18 cellular contexts compared by ENCODE assay signal in the genomic region with DNA sequence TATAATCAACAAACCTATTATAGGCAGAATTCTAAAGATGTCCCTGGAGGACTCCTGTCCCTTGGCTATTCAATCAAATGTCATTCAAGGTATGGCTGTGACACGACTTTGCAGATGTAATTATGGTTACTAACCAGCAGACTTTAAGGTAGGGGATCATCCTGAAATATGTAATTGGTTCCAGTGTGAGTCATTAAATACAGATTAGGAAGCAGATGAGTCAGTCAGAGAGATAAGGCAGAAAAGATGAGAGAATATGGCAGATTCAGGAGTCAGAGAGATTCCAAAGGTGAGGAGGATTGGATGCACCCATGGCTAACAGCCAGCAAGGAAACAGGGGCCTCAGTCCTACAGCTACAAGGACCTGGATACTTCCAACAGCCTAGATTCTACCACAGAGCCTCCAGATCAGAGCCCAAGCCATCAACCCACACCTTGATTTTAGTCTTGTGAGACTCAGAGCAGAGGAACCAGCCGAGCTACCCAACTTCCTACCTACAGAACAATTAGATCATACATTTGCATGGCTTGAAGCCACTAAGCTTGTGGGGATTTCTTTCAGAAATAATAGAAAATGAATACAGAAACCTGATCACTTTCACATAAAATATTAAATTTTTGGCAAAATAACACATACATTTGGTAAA. TPM values are rescaled to one million over a fixed set of nuclear protein-coding genes. Genes with fewer than 3 reads are reported as not detected.
DNase-seq lines count a peak whose midpoint lies in the region; ATAC-seq and TF ChIP-seq lines count a peak whose summit lies in the region.
"Had no signal": no experiment of that assay in that cellular context is flagged by ENCODE, and none has a peak within 500 bp of the region (broad histone marks: within the 10 kb centered on the region; RNA-seq: fewer than 3 reads in every experiment).

No MANE protein-coding gene starts in this region.

- no peaks in the 10 kb centered on the region for H3K36me3 Mint-ChIP-seq in activated T-helper 17 cell treated with anti-CD3 and anti-CD28 coated beads, Interleukin-2, amount 50 U/mL, for 72 hours (ENCODE audit: low read depth)
- peaks cover 0 to 4% (median 0%) of the 10 kb centered on the region in 3 donors for H3K36me3 Mint-ChIP-seq in immature natural killer cell
- H3K36me3 Mint-ChIP-seq: CD14-positive monocyte had no signal

- no peak for TF ChIP-seq EP300 in esophagus muscularis mucosa (IDR thresholded peaks at IDR 0.05)

- no peaks in the 10 kb centered on the region for H3K4me1 Mint-ChIP-seq in activated T-helper 17 cell treated with anti-CD3 and anti-CD28 coated beads, Interleukin-2, amount 50 U/mL, for 72 hours
- no peaks in the 10 kb centered on the region for H3K4me1 Mint-ChIP-seq in immature natural killer cell

- TF ChIP-seq CTCF in HCT116 (IDR thresholded peaks at IDR 0.05 in 2 of 3, conservative IDR thresholded peaks at IDR 0.05 in 1 of 3; ENCODE audit: borderline replicate concordance in 1 of 3, insufficient read depth in 1 of 3, low read depth in 2 of 3, low read length in 2 of 3), result no peak
- TF ChIP-seq CTCF in esophagus muscularis mucosa (IDR thresholded peaks at IDR 0.05), result no peak
- TF ChIP-seq CTCF in psoas muscle (IDR thresholded peaks at IDR 0.05), result no peak

- no peak overlapping the region for H3K9ac ChIP-seq in HCT116 (ENCODE audit: low read length)

- H3K4me2 ChIP-seq in HCT116 (ENCODE audit: low read length), result peak overlapping the region; percentile 8

- no peaks in the 10 kb centered on the region for H3K27me3 ChIP-seq in HCT116 (ENCODE audit: insufficient read depth, low read length)
- H3K27me3 ChIP-seq in esophagus muscularis mucosa, result no peaks in the 10 kb centered on the region
- H3K27me3 ChIP-seq in psoas muscle (ENCODE audit: insufficient read depth in 3 of 3, low read length in 2 of 3), result peaks cover 0 to 1% (median 0%) of the 10 kb centered on the region in 3 donors

- H3K27ac Mint-ChIP-seq in activated T-helper 17 cell treated with anti-CD3 and anti-CD28 coated beads, Interleukin-2, amount 50 U/mL, for 72 hours, result no peak overlapping the region
- no peak overlapping the region for H3K27ac Mint-ChIP-seq in immature natural killer cell
- H3K27ac Mint-ChIP-seq: CD14-positive monocyte had no signal

- CTCF ChIA-PET in HCT116 (lab: Charles Lee), result interaction anchor here (1.0 to 1.4 kb wide), 2 partner anchors 14 to 32 kb away, joined by 3 read pairs; no protein-coding TSS in a partner anchor

- TF ChIP-seq RAD21 in HCT116 (IDR thresholded peaks at IDR 0.05; ENCODE audit: low read depth), result no peak

- H3K79me2 ChIP-seq in HCT116 (ENCODE audit: insufficient read depth, low read length), result no peaks in the 10 kb centered on the region

- H3K4me1 ChIP-seq in HCT116 (ENCODE audit: control insufficient read depth in 1 of 2, insufficient read depth in 2 of 2, low read length in 2 of 2), result peaks cover 0 to 14% of the 10 kb centered on the region in 2 experiments; a peak in 2 of 4 replicates
- peaks cover 0 to 9% (median 2%) of the 10 kb centered on the region in 4 donors for H3K4me1 ChIP-seq in esophagus muscularis mucosa
- no peaks in the 10 kb centered on the region for H3K4me1 ChIP-seq in psoas muscle

- peaks cover 16% of the 10 kb centered on the region for H3K27me3 Mint-ChIP-seq in activated T-helper 17 cell treated with anti-CD3 and anti-CD28 coated beads, Interleukin-2, amount 50 U/mL, for 72 hours
- H3K27me3 Mint-ChIP-seq in immature natural killer cell (ENCODE audit: low read depth in 3 of 3), result peaks cover 2 to 7% (median 7%) of the 10 kb centered on the region in 3 donors

- no peaks in the 10 kb centered on the region for H4K20me1 ChIP-seq in HCT116 (ENCODE audit: insufficient read depth)

- POLR2A ChIA-PET in HCT116 (lab: Charles Lee), result no interaction called here

- no peaks in the 10 kb centered on the region for H3K9me3 ChIP-seq in HCT116 (ENCODE audit: control insufficient read depth in 1 of 2, insufficient read depth in 1 of 2, low read depth in 1 of 2, low read length in 2 of 2)
- peaks cover 0 to 8% (median 2%) of the 10 kb centered on the region in 4 donors for H3K9me3 ChIP-seq in esophagus muscularis mucosa
- no peaks in the 10 kb centered on the region for H3K9me3 ChIP-seq in psoas muscle

- H3K36me3 ChIP-seq in HCT116 (ENCODE audit: control insufficient read depth in 1 of 2, insufficient read depth in 2 of 2, low read length in 2 of 2), result no peaks in the 10 kb centered on the region
- no peaks in the 10 kb centered on the region for H3K36me3 ChIP-seq in esophagus muscularis mucosa
- H3K36me3 ChIP-seq in psoas muscle (ENCODE audit: insufficient read depth in 1 of 2, low read depth in 1 of 2), result no peaks in the 10 kb centered on the region

- H3K4me3 ChIP-seq in HCT116 (replicated peaks in 1 of 2; ENCODE audit: low read depth in 1 of 2, low read length in 2 of 2) (no peak overlapping the region), esophagus muscularis mucosa (no peak overlapping the region), psoas muscle (no peak overlapping the region)

- H3K9me3 Mint-ChIP-seq in activated T-helper 17 cell treated with anti-CD3 and anti-CD28 coated beads, Interleukin-2, amount 50 U/mL, for 72 hours, result peaks cover 14% of the 10 kb centered on the region
- H3K9me3 Mint-ChIP-seq in immature natural killer cell, result peaks cover 0 to 16% (median 9%) of the 10 kb centered on the region in 6 donors

- H3K9me2 ChIP-seq in HCT116 (ENCODE audit: insufficient read depth), result no peaks in the 10 kb centered on the region

- BruUV-seq in HCT116 (replicated peaks; lab: Mats Ljungman, UMichigan), result no TSS peak

- TF ChIP-seq POLR2A in HCT116 (IDR thresholded peaks at IDR 0.05; ENCODE audit: borderline replicate concordance, extremely low read depth, insufficient read depth, insufficient read length) (no peak), esophagus muscularis mucosa (IDR thresholded peaks at IDR 0.05; ENCODE audit: low read depth) (no peak)

- H3K4me3 Mint-ChIP-seq in activated T-helper 17 cell treated with anti-CD3 and anti-CD28 coated beads, Interleukin-2, amount 50 U/mL, for 72 hours, result no peak overlapping the region
- no peak overlapping the region for H3K4me3 Mint-ChIP-seq in immature natural killer cell
- H3K4me3 Mint-ChIP-seq: CD14-positive monocyte had no signal

- WGBS in esophagus muscularis mucosa, result 73% methylated on average over 2 of the region's 2 CpGs
- WGBS in psoas muscle, 3 donors, result 63 to 73% (median 72%) methylated on average over 2 of the region's 2 CpGs

- DNase-seq in A172 (ENCODE audit: low spot score) (peak; percentile 47), HCT116 (ENCODE audit: low read depth, low spot score) (no peak), esophagus muscularis mucosa (ENCODE audit: extremely low spot score) (peak; percentile 47), immature natural killer cell (no peak), SK-N-DZ (ENCODE audit: low spot score) (no peak), psoas muscle (no peak)
- DNase-seq: GDM1, H7, NCI-H1105 treated with DMSO at 0.1 percent for 48 hours, NCI-H1694 treated with DMSO at 0.1 percent for 48 hours, NCI-H2107, NCI-H510A treated with DMSO at 0.1 percent for 48 hours, NCI-H774, SHP77 had no signal

- intact Hi-C loops in HCT116 (cut with micrococcal nuclease), result no loop called here
- intact Hi-C loops in esophagus muscularis mucosa (cut with DNase I), result no loop called here
- intact Hi-C loops in psoas muscle (cut with DNase I), result no loop called here

- no peak overlapping the region for H3K27ac ChIP-seq in HCT116 (ENCODE audit: low read depth, low read length)
- H3K27ac ChIP-seq in esophagus muscularis mucosa (replicated peaks in 1 of 4), result no peak overlapping the region
- no peak overlapping the region for H3K27ac ChIP-seq in psoas muscle
- H3K27ac ChIP-seq: HL-60 had no signal

- no peak overlapping the region for H2AFZ ChIP-seq in HCT116 (ENCODE audit: low read depth, low read length, poor library complexity, severe bottlenecking)

- RAD21 ChIA-PET in HCT116 (lab: Charles Lee; ENCODE audit: low non-redundant PET in 1 of 2, low total read pairs in 2 of 2, uncharacterized antibody in 2 of 2, unreplicated experiment in 2 of 2), result no interaction called here

- ATAC-seq in HCT116 (no peak), psoas muscle (no peak)
- peak; percentile 34 for ATAC-seq in activated T-helper 17 cell treated with anti-CD3 and anti-CD28 coated beads, Interleukin-2, amount 50 U/mL, for 72 hours (replicated peaks)

RNA-seq across cellular contexts. Expression of gene PROM2, which starts 11.2 kb away (rescaled TPM):
- 0.31 and 1.3 TPM in 2 replicates for total RNA-seq in A172 (2014; rRNA removed; shearing (Covaris generic))
- total RNA-seq in HCT116 (2021; ENCODE audit: unreplicated experiment), result 11.9 TPM
- 10.3 and 12.2 TPM in 2 replicates for polyA plus RNA-seq in HCT116 (2012)
- under 1 TPM; 0.90 to 0.91 TPM for total RNA-seq in activated T-helper 17 cell treated with anti-CD3 and anti-CD28 coated beads, Interleukin-2, amount 50 U/mL, for 72 hours
- total RNA-seq in esophagus muscularis mucosa, result 1 to 10 TPM in 3 of 4 donors, under 1 TPM in 1; 0.50 to 3.2 (median 2.1) TPM
- not detected for polyA plus RNA-seq in immature natural killer cell
- polyA plus RNA-seq in SK-N-DZ (2014; cell fraction: cytosol; rRNA removed), result 0.41 and 2.3 TPM in 2 replicates
- 2.1 and 2.2 TPM in 2 replicates for polyA plus RNA-seq in SK-N-DZ (2014; cell fraction: nucleus; rRNA removed)
- total RNA-seq in psoas muscle, result 1 to 10 TPM in 2 of 4 donors, under 1 TPM in 2; 0.54 to 1.4 (median 1.1) TPM
- 1 to 10 TPM in 1 of 3 donors, under 1 TPM in 2; 0.18 to 1.3 (median 0.32) TPM for polyA plus RNA-seq in psoas muscle
- polyA plus RNA-seq: CD14-positive monocyte had no signal

RNA-seq across cellular contexts. Expression of gene KCNIP3, which starts 34.1 kb away (rescaled TPM):
- total RNA-seq in A172 (2014; rRNA removed; shearing (Covaris generic)), result 3.8 and 7.3 TPM in 2 replicates
- total RNA-seq in HCT116 (2021; ENCODE audit: unreplicated experiment) (3.1 TPM), esophagus muscularis mucosa (10 to 100 TPM; 15.8 to 29.9 (median 23.0) TPM), psoas muscle (1 to 10 TPM in 2 of 4 donors, under 1 TPM in 2; 0.93 to 2.0 (median 1.1) TPM)
- polyA plus RNA-seq in HCT116 (2012), result 1.8 and 2.0 TPM in 2 replicates
- not detected for total RNA-seq in activated T-helper 17 cell treated with anti-CD3 and anti-CD28 coated beads, Interleukin-2, amount 50 U/mL, for 72 hours
- polyA plus RNA-seq in immature natural killer cell (not detected), psoas muscle (1 to 10 TPM; 1.3 to 2.0 (median 1.8) TPM)
- polyA plus RNA-seq in SK-N-DZ (2014; cell fraction: cytosol; rRNA removed), result 0.94 TPM in 1 of 2 replicates, not detected in the other
- polyA plus RNA-seq in SK-N-DZ (2014; cell fraction: nucleus; rRNA removed), result 3.4 TPM in 1 of 2 replicates, not detected in the other
- total RNA-seq: OCI-LY7 had no signal
- polyA plus RNA-seq: CD14-positive monocyte had no signal

RNA-seq across cellular contexts. Expression of gene ZNF892, which starts 55.7 kb away (rescaled TPM):
- 0.41 TPM in 1 of 2 replicates, not detected in the other for total RNA-seq in A172 (2014; rRNA removed; shearing (Covaris generic))
- total RNA-seq in HCT116 (2021; ENCODE audit: unreplicated experiment) (0.27 TPM), esophagus muscularis mucosa (10 to 100 TPM in 1 of 4 donors, 1 to 10 TPM in 3; 3.5 to 12.0 (median 7.6) TPM), psoas muscle (1 to 10 TPM in 3 of 4 donors, under 1 TPM in 1; 0.76 to 2.5 (median 2.0) TPM)
- 0.05 and 0.07 TPM in 2 replicates for polyA plus RNA-seq in HCT116 (2012)
- total RNA-seq in activated T-helper 17 cell treated with anti-CD3 and anti-CD28 coated beads, Interleukin-2, amount 50 U/mL, for 72 hours, result 1 to 10 TPM; 2.9 to 3.5 TPM
- polyA plus RNA-seq in immature natural killer cell (1 to 10 TPM in 1 of 3 donors, under 1 TPM in 1, not detected in 1; 0.68 to 1.9 TPM), psoas muscle (1 to 10 TPM in 1 of 3 donors, under 1 TPM in 2; 0.33 to 3.3 (median 0.35) TPM)
- polyA plus RNA-seq in SK-N-DZ (2014; cell fraction: cytosol; rRNA removed), result 2.8 and 4.3 TPM in 2 replicates
- 2.5 and 7.2 TPM in 2 replicates for polyA plus RNA-seq in SK-N-DZ (2014; cell fraction: nucleus; rRNA removed)

Comparison
In these comparisons a context has a peak if more than half of its experiments do, and no peak if none do; other contexts are left out.
1. DNase-seq: peak in A172 (single experiment) and esophagus muscularis mucosa (single experiment); none in HCT116 (single experiment), immature natural killer cell (0 of 3), SK-N-DZ (single experiment) and psoas muscle (0 of 2).